Comparison of ENCODE assay signal across 8 cellular contexts in the genomic region with DNA sequence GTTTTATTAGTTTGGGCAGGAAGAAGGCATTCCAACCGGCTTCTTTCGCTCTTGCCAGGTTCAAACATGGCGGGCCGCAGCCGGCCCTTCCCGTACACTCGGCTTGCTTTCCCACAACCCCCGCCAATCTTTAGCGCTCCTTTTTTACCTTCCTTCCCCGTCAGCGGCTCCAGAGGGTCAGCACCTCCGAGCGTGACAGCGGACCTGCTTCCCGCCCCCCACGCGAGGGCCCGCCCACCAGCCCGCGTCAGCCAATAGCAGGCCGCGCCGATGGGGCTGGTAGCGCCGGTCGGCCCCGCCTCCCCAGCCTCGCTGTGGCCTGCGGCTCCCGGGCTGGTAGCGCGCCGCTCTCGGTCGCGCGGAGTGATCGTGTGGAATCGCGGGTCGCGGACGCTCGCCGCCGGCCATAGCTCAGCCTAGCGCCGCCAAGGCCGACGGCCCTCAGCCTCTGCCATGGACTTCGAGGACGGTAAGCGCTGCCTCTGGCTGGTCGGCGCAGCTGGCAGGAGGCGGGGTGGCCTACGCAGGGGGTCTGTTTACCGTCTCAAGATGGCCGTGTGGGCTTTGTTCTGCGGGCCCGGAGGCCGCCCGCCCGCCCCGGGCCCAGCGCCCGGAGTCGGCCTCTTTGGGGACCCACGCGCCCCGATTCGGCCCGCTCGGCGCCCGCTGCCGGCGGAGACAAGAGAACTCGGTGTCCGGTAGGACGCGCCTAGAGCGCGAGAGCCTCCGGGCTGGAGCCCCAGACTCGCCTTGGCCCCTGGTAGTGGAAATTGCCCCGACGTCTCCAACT. TPM values are rescaled to one million over a fixed set of nuclear protein-coding genes. Genes with fewer than 3 reads are reported as not detected.
DNase-seq lines count a peak whose midpoint lies in the region; ATAC-seq and TF ChIP-seq lines count a peak whose summit lies in the region.

A gene with protein sequence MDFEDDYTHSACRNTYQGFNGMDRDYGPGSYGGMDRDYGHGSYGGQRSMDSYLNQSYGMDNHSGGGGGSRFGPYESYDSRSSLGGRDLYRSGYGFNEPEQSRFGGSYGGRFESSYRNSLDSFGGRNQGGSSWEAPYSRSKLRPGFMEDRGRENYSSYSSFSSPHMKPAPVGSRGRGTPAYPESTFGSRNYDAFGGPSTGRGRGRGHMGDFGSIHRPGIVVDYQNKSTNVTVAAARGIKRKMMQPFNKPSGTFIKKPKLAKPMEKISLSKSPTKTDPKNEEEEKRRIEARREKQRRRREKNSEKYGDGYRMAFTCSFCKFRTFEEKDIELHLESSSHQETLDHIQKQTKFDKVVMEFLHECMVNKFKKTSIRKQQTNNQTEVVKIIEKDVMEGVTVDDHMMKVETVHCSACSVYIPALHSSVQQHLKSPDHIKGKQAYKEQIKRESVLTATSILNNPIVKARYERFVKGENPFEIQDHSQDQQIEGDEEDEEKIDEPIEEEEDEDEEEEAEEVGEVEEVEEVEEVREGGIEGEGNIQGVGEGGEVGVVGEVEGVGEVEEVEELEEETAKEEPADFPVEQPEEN (plus strand): TSS at position 306 of the 790 bp plus-strand sequence. CDS start 148 bp downstream, at position 454.

- WGBS in GM23248 (ENCODE audit: low coverage in 1 of 2, low lambda C conversion rate in 2 of 2, missing lambda C conversion rate in 2 of 2), 2 experiments: 1% methylated on average over 68 to 71 of the region's 88 CpGs

- H3K9me2 ChIP-seq in GM23248 (ENCODE audit: insufficient read depth): no peaks in the 10 kb centered on the region

- peak; percentile 94 for ATAC-seq in naive thymus-derived CD8-positive, alpha-beta T cell

- no peaks in the 10 kb centered on the region for H3K9me3 Mint-ChIP-seq in naive thymus-derived CD8-positive, alpha-beta T cell

- H3K4me3 ChIP-seq in GM23248 (peak within 1 kb of the TSS; percentile 94), fibroblast of mammary gland (ENCODE audit: control insufficient read depth, low read depth, low read length) (peak within 1 kb of the TSS; percentile 83)

- peak within 1 kb of the TSS; percentile 96 for H3K9ac ChIP-seq in GM23248

- H3K27me3 ChIP-seq in GM23248 (replicated peaks; ENCODE audit: insufficient read depth): no peaks in the 10 kb centered on the region

- peaks cover 4% of the 10 kb centered on the region for H4K20me1 ChIP-seq in GM23248 (ENCODE audit: insufficient read depth)

- H3K79me2 ChIP-seq in GM23248 (ENCODE audit: insufficient read depth): peaks cover 49% of the 10 kb centered on the region

- TF ChIP-seq CTCF in fibroblast of mammary gland (conservative IDR thresholded peaks at IDR 0.05; ENCODE audit: control insufficient read depth, insufficient read depth, low read depth, low read length): no peak

- peak within 1 kb of the TSS; percentile 95 for H3K4me2 ChIP-seq in GM23248 (ENCODE audit: unreplicated experiment)

- peak within 1 kb of the TSS; percentile 89 to 98 (median 97) for H3K27ac Mint-ChIP-seq in naive thymus-derived CD8-positive, alpha-beta T cell

- peaks cover 0 to 2% (median 0%) of the 10 kb centered on the region in 5 donors for H3K27me3 Mint-ChIP-seq in naive thymus-derived CD8-positive, alpha-beta T cell

- H3F3A ChIP-seq in GM23248 (ENCODE audit: insufficient read depth): peaks cover 10% of the 10 kb centered on the region; the same call in 1 of the 2 replicates

- in situ Hi-C loops in GM23248 (cut with MboI): loop anchor here (25.0 kb wide), 1 partner anchor 358 kb away; a partner anchor contains a TSS

- POLR2A ChIA-PET in naive thymus-derived CD8-positive, alpha-beta T cell (lab: Charles Lee): interaction anchor here (0.5 to 2.0 kb wide), 5 partner anchors 8 to 868 kb away, joined by 3 to 5 read pairs (median 3); a partner anchor contains a TSS

- DNase-seq in Daoy (ENCODE audit: low read depth) (peak; percentile 100), GM23248 (peak; percentile 97), Kasumi-1 (lab: John Stamatoyannopoulos, UW) (peak; percentile 90 to 92), RPMI8226 (peak; percentile 92), fibroblast of mammary gland (ENCODE audit: low read depth) (peak; percentile 95)
- peak; percentile 83 to 90 for DNase-seq in activated T-helper 1 cell treated with anti-CD3 and anti-CD28 coated beads, Interleukin-2, amount 50 U/mL, for 16 hours (ENCODE audit: low read depth in 1 of 2, low spot score in 1 of 2)
- peak; percentile 86 to 98 (median 93) for DNase-seq in naive thymus-derived CD8-positive, alpha-beta T cell
- DNase-seq in stimulated activated naive CD4-positive, alpha-beta T cell (lab: John Stamatoyannopoulos, UW): peak; percentile 83 to 94 (median 92)

- H2AFZ ChIP-seq in GM23248: peak within 1 kb of the TSS; percentile 80

- H3K36me3 ChIP-seq in GM23248 (ENCODE audit: low read depth): 0 out of 2 replicates have a peak, but pooled peaks cover 7% of the 10 kb centered on the region

- peaks cover 35% of the 10 kb centered on the region for H3K4me1 ChIP-seq in GM23248 (ENCODE audit: insufficient read depth)

- peak within 1 kb of the TSS; percentile 89 for H3K27ac ChIP-seq in GM23248

- peaks cover 15 to 45% (median 39%) of the 10 kb centered on the region in 4 donors for H3K4me1 Mint-ChIP-seq in naive thymus-derived CD8-positive, alpha-beta T cell

- H3K9me3 ChIP-seq in GM23248 (ENCODE audit: low read depth): no peaks in the 10 kb centered on the region

- H3K4me3 Mint-ChIP-seq in naive thymus-derived CD8-positive, alpha-beta T cell: peak within 1 kb of the TSS; percentile 94 to 100 (median 97)

- peaks cover 0 to 22% (median 4%) of the 10 kb centered on the region in 3 donors for H3K36me3 Mint-ChIP-seq in naive thymus-derived CD8-positive, alpha-beta T cell

RNA-seq across cellular contexts. Expression of the gene that starts here (rescaled TPM):
- 6.3 and 9.0 TPM in 2 replicates for total RNA-seq in Daoy (2014; rRNA removed; shearing (Covaris generic))
- 5.2 and 5.6 TPM in 2 replicates for total RNA-seq in GM23248 (2014; rRNA removed; shearing (Covaris generic))
- polyA plus RNA-seq in GM23248 (2016; fragmentation: Nextera tagmentation; extraction: Ambion mirVana): 17.2 and 17.7 TPM in 2 replicates
- total RNA-seq in naive thymus-derived CD8-positive, alpha-beta T cell: 10 to 100 TPM; 26.5 to 27.3 TPM
- polyA plus RNA-seq in naive thymus-derived CD8-positive, alpha-beta T cell: 1 to 10 TPM; 4.3 to 6.0 (median 5.1) TPM

Comparison
In these comparisons a context has a peak if more than half of its experiments do, and no peak if none do; other contexts are left out.
1. Peak in every context shown above with its lines: DNase-seq, ATAC-seq, H3K4me3 ChIP-seq and H3K27ac ChIP-seq.